Comparison of ENCODE assay signal across 1 cellular context in genomic region chr17:42221886-42222745, GRCh38.
TF ChIP-seq lines count a peak whose summit lies in the region.

No MANE protein-coding gene starts in this region.

TF ChIP-seq in HepG2, 621 proteins besides CTCF, POLR2A, EP300 and RAD21 (continued from another document and continues in another):
- TF ChIP-seq, protein P1, sequence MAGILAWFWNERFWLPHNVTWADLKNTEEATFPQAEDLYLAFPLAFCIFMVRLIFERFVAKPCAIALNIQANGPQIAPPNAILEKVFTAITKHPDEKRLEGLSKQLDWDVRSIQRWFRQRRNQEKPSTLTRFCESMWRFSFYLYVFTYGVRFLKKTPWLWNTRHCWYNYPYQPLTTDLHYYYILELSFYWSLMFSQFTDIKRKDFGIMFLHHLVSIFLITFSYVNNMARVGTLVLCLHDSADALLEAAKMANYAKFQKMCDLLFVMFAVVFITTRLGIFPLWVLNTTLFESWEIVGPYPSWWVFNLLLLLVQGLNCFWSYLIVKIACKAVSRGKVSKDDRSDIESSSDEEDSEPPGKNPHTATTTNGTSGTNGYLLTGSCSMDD (CRISPR knock-in tag; IDR thresholded peaks at IDR 0.05) = no peak
- TF ChIP-seq KDM4B (CRISPR knock-in tag; IDR thresholded peaks at IDR 0.05) (no peak), ZNF562 (CRISPR knock-in tag; IDR thresholded peaks at IDR 0.05; ENCODE audit: borderline replicate concordance) (no peak), KDM5B (CRISPR knock-in tag; IDR thresholded peaks at IDR 0.05; ENCODE audit: borderline replicate concordance) (no peak), ZNF138 (CRISPR knock-in tag; IDR thresholded peaks at IDR 0.05; ENCODE audit: low read depth) (no peak), U2AF2 (IDR thresholded peaks at IDR 0.05; ENCODE audit: low read depth, low read length) (no peak), ARNTL (CRISPR knock-in tag; IDR thresholded peaks at IDR 0.05) (no peak), ZEB1 (IDR thresholded peaks at IDR 0.05; ENCODE audit: insufficient replicate concordance, low read depth) (no peak), ZNF274 (CRISPR knock-in tag; IDR thresholded peaks at IDR 0.05) (peak; percentile 43; the same call in 1 of the 2 replicates), SMC3 (IDR thresholded peaks at IDR 0.05; ENCODE audit: low read length) (peak; percentile 87), ZBTB42 (CRISPR knock-in tag; IDR thresholded peaks at IDR 0.05) (no peak), STAG1 (CRISPR knock-in tag; IDR thresholded peaks at IDR 0.05) (peak; percentile 73), MTA1 (CRISPR knock-in tag; IDR thresholded peaks at IDR 0.05; ENCODE audit: borderline replicate concordance) (no peak), MED8 (CRISPR knock-in tag; IDR thresholded peaks at IDR 0.05; ENCODE audit: insufficient replicate concordance) (no peak), ZNF441 (CRISPR knock-in tag; IDR thresholded peaks at IDR 0.05; ENCODE audit: borderline replicate concordance) (no peak), IRF9 (CRISPR knock-in tag; IDR thresholded peaks at IDR 0.05; ENCODE audit: borderline replicate concordance) (no peak), ZNF510 (CRISPR knock-in tag; IDR thresholded peaks at IDR 0.05; ENCODE audit: low read depth) (no peak), ZSCAN9 (CRISPR knock-in tag; IDR thresholded peaks at IDR 0.05; ENCODE audit: borderline replicate concordance) (no peak), HNRNPLL (IDR thresholded peaks at IDR 0.05; ENCODE audit: low read depth, low read length, poor library complexity, severe bottlenecking) (peak; percentile 21), IRF2 (CRISPR knock-in tag; IDR thresholded peaks at IDR 0.05) (0 out of 2 replicates have a peak, but pooled peaks have one; percentile 25), KLF13 (CRISPR knock-in tag; IDR thresholded peaks at IDR 0.05) (0 out of 2 replicates have a peak, but pooled peaks have one; percentile 72), HIVEP1 (CRISPR knock-in tag; IDR thresholded peaks at IDR 0.05) (no peak), HNRNPUL1 (IDR thresholded peaks at IDR 0.05; ENCODE audit: low read depth, low read length) (no peak), FLYWCH1 (CRISPR knock-in tag; IDR thresholded peaks at IDR 0.05) (no peak), MNT (IDR thresholded peaks at IDR 0.05) (peak; percentile 16; the same call in 1 of the 2 replicates), HOXA7 (CRISPR knock-in tag; IDR thresholded peaks at IDR 0.05) (peak; percentile 74; the same call in 1 of the 2 replicates), ESRRA (CRISPR knock-in tag; IDR thresholded peaks at IDR 0.05; ENCODE audit: low read depth) (no peak), ZNF124 (CRISPR knock-in tag; IDR thresholded peaks at IDR 0.05) (no peak), ZNF431 (CRISPR knock-in tag; IDR thresholded peaks at IDR 0.05; ENCODE audit: borderline replicate concordance, low read depth) (peak; percentile 38; the same call in 1 of the 2 replicates)
- TF ChIP-seq, protein P2, sequence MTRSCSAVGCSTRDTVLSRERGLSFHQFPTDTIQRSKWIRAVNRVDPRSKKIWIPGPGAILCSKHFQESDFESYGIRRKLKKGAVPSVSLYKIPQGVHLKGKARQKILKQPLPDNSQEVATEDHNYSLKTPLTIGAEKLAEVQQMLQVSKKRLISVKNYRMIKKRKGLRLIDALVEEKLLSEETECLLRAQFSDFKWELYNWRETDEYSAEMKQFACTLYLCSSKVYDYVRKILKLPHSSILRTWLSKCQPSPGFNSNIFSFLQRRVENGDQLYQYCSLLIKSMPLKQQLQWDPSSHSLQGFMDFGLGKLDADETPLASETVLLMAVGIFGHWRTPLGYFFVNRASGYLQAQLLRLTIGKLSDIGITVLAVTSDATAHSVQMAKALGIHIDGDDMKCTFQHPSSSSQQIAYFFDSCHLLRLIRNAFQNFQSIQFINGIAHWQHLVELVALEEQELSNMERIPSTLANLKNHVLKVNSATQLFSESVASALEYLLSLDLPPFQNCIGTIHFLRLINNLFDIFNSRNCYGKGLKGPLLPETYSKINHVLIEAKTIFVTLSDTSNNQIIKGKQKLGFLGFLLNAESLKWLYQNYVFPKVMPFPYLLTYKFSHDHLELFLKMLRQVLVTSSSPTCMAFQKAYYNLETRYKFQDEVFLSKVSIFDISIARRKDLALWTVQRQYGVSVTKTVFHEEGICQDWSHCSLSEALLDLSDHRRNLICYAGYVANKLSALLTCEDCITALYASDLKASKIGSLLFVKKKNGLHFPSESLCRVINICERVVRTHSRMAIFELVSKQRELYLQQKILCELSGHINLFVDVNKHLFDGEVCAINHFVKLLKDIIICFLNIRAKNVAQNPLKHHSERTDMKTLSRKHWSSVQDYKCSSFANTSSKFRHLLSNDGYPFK (CRISPR knock-in tag; IDR thresholded peaks at IDR 0.05; ENCODE audit: borderline replicate concordance) = no peak
- TF ChIP-seq, protein P3, sequence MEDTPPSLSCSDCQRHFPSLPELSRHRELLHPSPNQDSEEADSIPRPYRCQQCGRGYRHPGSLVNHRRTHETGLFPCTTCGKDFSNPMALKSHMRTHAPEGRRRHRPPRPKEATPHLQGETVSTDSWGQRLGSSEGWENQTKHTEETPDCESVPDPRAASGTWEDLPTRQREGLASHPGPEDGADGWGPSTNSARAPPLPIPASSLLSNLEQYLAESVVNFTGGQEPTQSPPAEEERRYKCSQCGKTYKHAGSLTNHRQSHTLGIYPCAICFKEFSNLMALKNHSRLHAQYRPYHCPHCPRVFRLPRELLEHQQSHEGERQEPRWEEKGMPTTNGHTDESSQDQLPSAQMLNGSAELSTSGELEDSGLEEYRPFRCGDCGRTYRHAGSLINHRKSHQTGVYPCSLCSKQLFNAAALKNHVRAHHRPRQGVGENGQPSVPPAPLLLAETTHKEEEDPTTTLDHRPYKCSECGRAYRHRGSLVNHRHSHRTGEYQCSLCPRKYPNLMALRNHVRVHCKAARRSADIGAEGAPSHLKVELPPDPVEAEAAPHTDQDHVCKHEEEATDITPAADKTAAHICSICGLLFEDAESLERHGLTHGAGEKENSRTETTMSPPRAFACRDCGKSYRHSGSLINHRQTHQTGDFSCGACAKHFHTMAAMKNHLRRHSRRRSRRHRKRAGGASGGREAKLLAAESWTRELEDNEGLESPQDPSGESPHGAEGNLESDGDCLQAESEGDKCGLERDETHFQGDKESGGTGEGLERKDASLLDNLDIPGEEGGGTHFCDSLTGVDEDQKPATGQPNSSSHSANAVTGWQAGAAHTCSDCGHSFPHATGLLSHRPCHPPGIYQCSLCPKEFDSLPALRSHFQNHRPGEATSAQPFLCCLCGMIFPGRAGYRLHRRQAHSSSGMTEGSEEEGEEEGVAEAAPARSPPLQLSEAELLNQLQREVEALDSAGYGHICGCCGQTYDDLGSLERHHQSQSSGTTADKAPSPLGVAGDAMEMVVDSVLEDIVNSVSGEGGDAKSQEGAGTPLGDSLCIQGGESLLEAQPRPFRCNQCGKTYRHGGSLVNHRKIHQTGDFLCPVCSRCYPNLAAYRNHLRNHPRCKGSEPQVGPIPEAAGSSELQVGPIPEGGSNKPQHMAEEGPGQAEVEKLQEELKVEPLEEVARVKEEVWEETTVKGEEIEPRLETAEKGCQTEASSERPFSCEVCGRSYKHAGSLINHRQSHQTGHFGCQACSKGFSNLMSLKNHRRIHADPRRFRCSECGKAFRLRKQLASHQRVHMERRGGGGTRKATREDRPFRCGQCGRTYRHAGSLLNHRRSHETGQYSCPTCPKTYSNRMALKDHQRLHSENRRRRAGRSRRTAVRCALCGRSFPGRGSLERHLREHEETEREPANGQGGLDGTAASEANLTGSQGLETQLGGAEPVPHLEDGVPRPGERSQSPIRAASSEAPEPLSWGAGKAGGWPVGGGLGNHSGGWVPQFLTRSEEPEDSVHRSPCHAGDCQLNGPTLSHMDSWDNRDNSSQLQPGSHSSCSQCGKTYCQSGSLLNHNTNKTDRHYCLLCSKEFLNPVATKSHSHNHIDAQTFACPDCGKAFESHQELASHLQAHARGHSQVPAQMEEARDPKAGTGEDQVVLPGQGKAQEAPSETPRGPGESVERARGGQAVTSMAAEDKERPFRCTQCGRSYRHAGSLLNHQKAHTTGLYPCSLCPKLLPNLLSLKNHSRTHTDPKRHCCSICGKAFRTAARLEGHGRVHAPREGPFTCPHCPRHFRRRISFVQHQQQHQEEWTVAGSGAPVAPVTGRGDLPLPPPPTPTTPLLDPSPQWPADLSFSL (CRISPR knock-in tag; IDR thresholded peaks at IDR 0.05) = peak; percentile 80
- TF ChIP-seq, protein P4, sequence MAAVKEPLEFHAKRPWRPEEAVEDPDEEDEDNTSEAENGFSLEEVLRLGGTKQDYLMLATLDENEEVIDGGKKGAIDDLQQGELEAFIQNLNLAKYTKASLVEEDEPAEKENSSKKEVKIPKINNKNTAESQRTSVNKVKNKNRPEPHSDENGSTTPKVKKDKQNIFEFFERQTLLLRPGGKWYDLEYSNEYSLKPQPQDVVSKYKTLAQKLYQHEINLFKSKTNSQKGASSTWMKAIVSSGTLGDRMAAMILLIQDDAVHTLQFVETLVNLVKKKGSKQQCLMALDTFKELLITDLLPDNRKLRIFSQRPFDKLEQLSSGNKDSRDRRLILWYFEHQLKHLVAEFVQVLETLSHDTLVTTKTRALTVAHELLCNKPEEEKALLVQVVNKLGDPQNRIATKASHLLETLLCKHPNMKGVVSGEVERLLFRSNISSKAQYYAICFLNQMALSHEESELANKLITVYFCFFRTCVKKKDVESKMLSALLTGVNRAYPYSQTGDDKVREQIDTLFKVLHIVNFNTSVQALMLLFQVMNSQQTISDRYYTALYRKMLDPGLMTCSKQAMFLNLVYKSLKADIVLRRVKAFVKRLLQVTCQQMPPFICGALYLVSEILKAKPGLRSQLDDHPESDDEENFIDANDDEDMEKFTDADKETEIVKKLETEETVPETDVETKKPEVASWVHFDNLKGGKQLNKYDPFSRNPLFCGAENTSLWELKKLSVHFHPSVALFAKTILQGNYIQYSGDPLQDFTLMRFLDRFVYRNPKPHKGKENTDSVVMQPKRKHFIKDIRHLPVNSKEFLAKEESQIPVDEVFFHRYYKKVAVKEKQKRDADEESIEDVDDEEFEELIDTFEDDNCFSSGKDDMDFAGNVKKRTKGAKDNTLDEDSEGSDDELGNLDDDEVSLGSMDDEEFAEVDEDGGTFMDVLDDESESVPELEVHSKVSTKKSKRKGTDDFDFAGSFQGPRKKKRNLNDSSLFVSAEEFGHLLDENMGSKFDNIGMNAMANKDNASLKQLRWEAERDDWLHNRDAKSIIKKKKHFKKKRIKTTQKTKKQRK (IDR thresholded peaks at IDR 0.05; ENCODE audit: low read length) = no peak
- TF ChIP-seq, protein P5, sequence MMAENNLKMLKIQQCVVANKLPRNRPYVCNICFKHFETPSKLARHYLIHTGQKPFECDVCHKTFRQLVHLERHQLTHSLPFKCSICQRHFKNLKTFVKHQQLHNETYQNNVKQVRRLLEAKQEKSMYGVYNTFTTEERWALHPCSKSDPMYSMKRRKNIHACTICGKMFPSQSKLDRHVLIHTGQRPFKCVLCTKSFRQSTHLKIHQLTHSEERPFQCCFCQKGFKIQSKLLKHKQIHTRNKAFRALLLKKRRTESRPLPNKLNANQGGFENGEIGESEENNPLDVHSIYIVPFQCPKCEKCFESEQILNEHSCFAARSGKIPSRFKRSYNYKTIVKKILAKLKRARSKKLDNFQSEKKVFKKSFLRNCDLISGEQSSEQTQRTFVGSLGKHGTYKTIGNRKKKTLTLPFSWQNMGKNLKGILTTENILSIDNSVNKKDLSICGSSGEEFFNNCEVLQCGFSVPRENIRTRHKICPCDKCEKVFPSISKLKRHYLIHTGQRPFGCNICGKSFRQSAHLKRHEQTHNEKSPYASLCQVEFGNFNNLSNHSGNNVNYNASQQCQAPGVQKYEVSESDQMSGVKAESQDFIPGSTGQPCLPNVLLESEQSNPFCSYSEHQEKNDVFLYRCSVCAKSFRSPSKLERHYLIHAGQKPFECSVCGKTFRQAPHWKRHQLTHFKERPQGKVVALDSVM (CRISPR knock-in tag; IDR thresholded peaks at IDR 0.05) = peak; percentile 69; the same call in 1 of the 2 replicates
- TF ChIP-seq, protein P6, sequence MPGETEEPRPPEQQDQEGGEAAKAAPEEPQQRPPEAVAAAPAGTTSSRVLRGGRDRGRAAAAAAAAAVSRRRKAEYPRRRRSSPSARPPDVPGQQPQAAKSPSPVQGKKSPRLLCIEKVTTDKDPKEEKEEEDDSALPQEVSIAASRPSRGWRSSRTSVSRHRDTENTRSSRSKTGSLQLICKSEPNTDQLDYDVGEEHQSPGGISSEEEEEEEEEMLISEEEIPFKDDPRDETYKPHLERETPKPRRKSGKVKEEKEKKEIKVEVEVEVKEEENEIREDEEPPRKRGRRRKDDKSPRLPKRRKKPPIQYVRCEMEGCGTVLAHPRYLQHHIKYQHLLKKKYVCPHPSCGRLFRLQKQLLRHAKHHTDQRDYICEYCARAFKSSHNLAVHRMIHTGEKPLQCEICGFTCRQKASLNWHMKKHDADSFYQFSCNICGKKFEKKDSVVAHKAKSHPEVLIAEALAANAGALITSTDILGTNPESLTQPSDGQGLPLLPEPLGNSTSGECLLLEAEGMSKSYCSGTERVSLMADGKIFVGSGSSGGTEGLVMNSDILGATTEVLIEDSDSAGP (CRISPR knock-in tag; IDR thresholded peaks at IDR 0.05; ENCODE audit: borderline replicate concordance) = peak; percentile 43; the same call in 1 of the 2 replicates
- TF ChIP-seq, protein P7, sequence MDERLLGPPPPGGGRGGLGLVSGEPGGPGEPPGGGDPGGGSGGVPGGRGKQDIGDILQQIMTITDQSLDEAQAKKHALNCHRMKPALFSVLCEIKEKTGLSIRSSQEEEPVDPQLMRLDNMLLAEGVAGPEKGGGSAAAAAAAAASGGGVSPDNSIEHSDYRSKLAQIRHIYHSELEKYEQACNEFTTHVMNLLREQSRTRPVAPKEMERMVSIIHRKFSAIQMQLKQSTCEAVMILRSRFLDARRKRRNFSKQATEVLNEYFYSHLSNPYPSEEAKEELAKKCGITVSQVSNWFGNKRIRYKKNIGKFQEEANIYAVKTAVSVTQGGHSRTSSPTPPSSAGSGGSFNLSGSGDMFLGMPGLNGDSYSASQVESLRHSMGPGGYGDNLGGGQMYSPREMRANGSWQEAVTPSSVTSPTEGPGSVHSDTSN (CRISPR knock-in tag; IDR thresholded peaks at IDR 0.05) = no peak
- TF ChIP-seq, protein P8, sequence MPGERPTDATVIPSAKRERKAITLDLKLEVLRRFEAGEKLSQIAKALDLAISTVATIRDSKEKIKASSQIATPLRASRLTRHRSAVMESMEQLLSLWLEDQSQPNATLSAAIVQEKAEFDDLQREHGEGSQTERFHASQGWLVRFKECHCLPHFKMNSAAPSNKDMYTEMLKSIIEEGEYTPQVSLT (CRISPR knock-in tag; IDR thresholded peaks at IDR 0.05; ENCODE audit: borderline replicate concordance, low read depth) = no peak
